ENCODE assay signal across 8 cellular contexts in the genomic region with DNA sequence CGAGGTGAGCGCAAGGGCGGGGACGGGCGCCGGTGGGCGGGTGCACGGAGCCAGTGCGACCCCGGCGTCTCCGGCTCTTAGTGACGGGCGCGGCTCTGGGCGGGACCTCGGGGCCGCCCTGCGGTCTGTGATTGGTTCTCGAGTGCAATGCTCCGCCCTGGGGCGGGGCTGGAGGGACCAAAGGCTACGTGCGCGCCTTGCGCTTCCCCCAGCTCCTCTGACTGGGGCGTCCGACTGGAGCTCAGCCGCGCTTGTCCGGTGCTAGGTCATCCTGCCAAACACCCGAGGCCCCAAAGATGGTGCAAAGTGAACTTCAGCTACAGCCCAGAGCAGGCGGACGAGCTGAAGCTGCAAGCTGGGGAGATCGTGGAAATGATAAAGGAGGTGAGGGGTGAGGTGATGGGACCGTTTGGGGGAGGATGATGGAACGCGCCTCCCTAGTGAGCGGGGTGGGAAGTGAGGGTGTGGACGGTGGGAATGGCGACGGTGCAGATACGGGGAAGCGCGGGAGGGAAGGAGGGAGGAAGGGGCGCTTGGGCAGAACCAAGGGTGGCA. TPM values are rescaled to one million over a fixed set of nuclear protein-coding genes. Genes with fewer than 3 reads are reported as not detected.
DNase-seq lines count a peak whose midpoint lies in the region; TF ChIP-seq lines count a peak whose summit lies in the region.

No MANE protein-coding gene starts in this region.

- H3K9ac ChIP-seq in Loucy (ENCODE audit: low read depth, low read length, poor library complexity, severe bottlenecking): peak overlapping the region; percentile 17

- TF ChIP-seq CTCF in Loucy (conservative IDR thresholded peaks at IDR 0.05; ENCODE audit: low read length) (no peak), osteoblast (IDR thresholded peaks at IDR 0.05; ENCODE audit: extremely low read depth, low read depth, low read length) (no peak), testis (IDR thresholded peaks at IDR 0.05) (no peak)

- peak overlapping the region; percentile 51 for H3K27ac ChIP-seq in osteoblast (ENCODE audit: low read depth, low read length)
- H3K27ac ChIP-seq in testis: peak overlapping the region; percentile 16 to 55

- no peak for TF ChIP-seq POLR2A in testis (IDR thresholded peaks at IDR 0.05)

- H3K79me2 ChIP-seq in Loucy (ENCODE audit: insufficient read depth, low read length) (no peaks in the 10 kb centered on the region), osteoblast (ENCODE audit: insufficient read depth, low read length) (no peaks in the 10 kb centered on the region)

- H3K9me3 ChIP-seq in Loucy (ENCODE audit: insufficient read depth, low read depth, low read length) (no peaks in the 10 kb centered on the region), osteoblast (ENCODE audit: low read depth, low read length) (no peaks in the 10 kb centered on the region), testis (no peaks in the 10 kb centered on the region)

- no peaks in the 10 kb centered on the region for H3F3A ChIP-seq in Loucy (ENCODE audit: low read depth)

- 1 to 2% methylated on average over 15 to 34 of the region's 46 CpGs for WGBS in testis, 2 donors

- peaks cover 33% of the 10 kb centered on the region; the same call in 1 of the 2 replicates for H3K36me3 ChIP-seq in Loucy (ENCODE audit: insufficient read depth, low read length)
- peaks cover 33% of the 10 kb centered on the region for H3K36me3 ChIP-seq in osteoblast (ENCODE audit: insufficient read depth, low read length)
- H3K36me3 ChIP-seq in testis (ENCODE audit: low read depth, missing control alignments): no peaks in the 10 kb centered on the region

- H3K27me3 ChIP-seq in Loucy (ENCODE audit: insufficient read depth, low read length, poor library complexity, severe bottlenecking): no peaks in the 10 kb centered on the region
- H3K27me3 ChIP-seq in osteoblast (ENCODE audit: insufficient read depth, low read length): no peaks in the 10 kb centered on the region
- no peaks in the 10 kb centered on the region for H3K27me3 ChIP-seq in testis

- no peaks in the 10 kb centered on the region for H4K20me1 ChIP-seq in Loucy (ENCODE audit: insufficient read depth, low read length, poor library complexity, severe bottlenecking)
- peaks cover 13% of the 10 kb centered on the region for H4K20me1 ChIP-seq in osteoblast (ENCODE audit: insufficient read depth, low read length)

- H3K4me3 ChIP-seq in Loucy (ENCODE audit: low read length, poor library complexity, severe bottlenecking): peak overlapping the region; percentile 70
- H3K4me3 ChIP-seq in osteoblast (ENCODE audit: insufficient read depth, low read length): peak overlapping the region; percentile 82
- H3K4me3 ChIP-seq in testis: peak overlapping the region; percentile 52 to 75

- no peaks in the 10 kb centered on the region for H3K9me2 ChIP-seq in Loucy (replicated peaks; ENCODE audit: low read depth, low read length)

- H2AFZ ChIP-seq in Loucy (ENCODE audit: low read length) (0 out of 2 replicates have a peak overlapping the region, but pooled peaks have one; percentile 43), osteoblast (ENCODE audit: low read length) (peak overlapping the region; percentile 82)

- H3K4me1 ChIP-seq in Loucy (ENCODE audit: insufficient read depth, low read length, poor library complexity, severe bottlenecking) (no peaks in the 10 kb centered on the region), osteoblast (ENCODE audit: insufficient read depth, low read length) (peaks cover 8% of the 10 kb centered on the region), testis (peaks cover 11% of the 10 kb centered on the region)

- intact Hi-C loops in testis (cut with DNase I; ENCODE audit: low total_unique reads): no loop called here

- DNase-seq in EL (peak; percentile 96), GOT3 (lab: John Stamatoyannopoulos, UW) (peak; percentile 52), SHP77 (lab: John Stamatoyannopoulos, UW) (peak; percentile 86 to 88), globus pallidus (ENCODE audit: low spot score) (peak; percentile 79), osteoblast (ENCODE audit: insufficient read length, low spot score, missing footprints) (peak; percentile 99), testis (peak; percentile 96)
- peak; percentile 93 for DNase-seq in activated naive CD4-positive, alpha-beta T cell treated with Interleukin-2 at 50 U/mL for 16 hours

- peak overlapping the region; percentile 58 for H3K4me2 ChIP-seq in Loucy (ENCODE audit: low read depth, low read length, poor library complexity, severe bottlenecking)
- peak overlapping the region; percentile 98 for H3K4me2 ChIP-seq in osteoblast (ENCODE audit: insufficient read depth, low read length)

RNA-seq across cellular contexts. Expression of gene SH3D21, which starts 0.8 kb away (rescaled TPM):
- total RNA-seq in osteoblast: 1.8 and 2.2 TPM in 2 replicates
- total RNA-seq in testis: 10 to 100 TPM in 1 of 2 donors, 1 to 10 TPM in 1; 6.8 to 12.8 TPM
- 14.9 TPM for polyA plus RNA-seq in testis (ENCODE audit: insufficient read depth, low read depth, low replicate concordance)

RNA-seq across cellular contexts. Expression of gene EVA1B, which starts 16.5 kb away (rescaled TPM):
- total RNA-seq in osteoblast (119 and 135 TPM in 2 replicates), testis (10 to 100 TPM in 1 of 2 donors, 1 to 10 TPM in 1; 9.1 to 19.4 TPM)
- polyA plus RNA-seq in testis (ENCODE audit: insufficient read depth, low read depth, low replicate concordance): 9.6 TPM

Comparison
In these comparisons a context has a peak if more than half of its experiments do, and no peak if none do; other contexts are left out.
1. Peak in every context shown above with its lines: DNase-seq, H3K4me3 ChIP-seq and H3K27ac ChIP-seq.